ENCODE assay signal across 9 cellular contexts in the genomic region with DNA sequence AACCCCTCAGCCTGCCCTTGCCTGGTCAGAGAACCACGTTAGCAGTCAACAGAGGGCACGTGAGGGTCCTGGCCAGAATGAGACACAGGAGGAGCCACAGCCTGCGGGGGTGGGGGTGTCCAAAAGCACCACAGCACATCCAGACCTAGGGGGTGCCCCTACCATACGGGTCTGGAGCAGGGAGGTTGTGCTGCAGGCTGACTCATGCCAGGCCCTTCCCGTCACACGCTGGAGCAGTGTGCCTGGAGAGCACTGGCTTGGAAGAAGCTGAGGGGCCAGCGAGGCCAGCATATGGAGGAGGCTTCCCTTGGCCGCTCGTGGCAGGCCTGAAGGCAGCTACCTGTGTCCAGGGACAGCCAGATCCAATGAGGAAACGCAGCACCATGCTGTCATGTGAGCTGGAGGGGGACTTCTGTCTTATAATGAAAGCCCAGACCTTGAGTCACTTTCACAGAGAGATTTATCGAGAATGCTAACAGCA. TPM values are rescaled to one million over a fixed set of nuclear protein-coding genes. Genes with fewer than 3 reads are reported as not detected.
DNase-seq lines count a peak whose midpoint lies in the region; ATAC-seq and TF ChIP-seq lines count a peak whose summit lies in the region.
"Had no signal": no experiment of that assay in that cellular context is flagged by ENCODE, and none has a peak within 500 bp of the region (broad histone marks: within the 10 kb centered on the region; RNA-seq: fewer than 3 reads in every experiment).

No MANE protein-coding gene starts in this region.

- TF ChIP-seq EP300 in gastroesophageal sphincter (IDR thresholded peaks at IDR 0.05) = no peak

- CTCF ChIA-PET in activated CD4-positive, alpha-beta memory T cell treated with anti-CD3 and anti-CD28 coated beads, Interleukin-2, amount 10 ng/mL, durations not matched to agents 7 days and 5 days (lab: Charles Lee) = interaction anchor here (0.9 to 1.7 kb wide), 5 partner anchors 7 to 352 kb away, joined by 3 to 5 read pairs (median 3); no protein-coding TSS in a partner anchor

- no peaks in the 10 kb centered on the region for H3K27me3 Mint-ChIP-seq in activated CD4-positive, alpha-beta memory T cell treated with anti-CD3 and anti-CD28 coated beads, Interleukin-2, amount 10 ng/mL, durations not matched to agents 7 days and 5 days
- H3K27me3 Mint-ChIP-seq: naive B cell had no signal

- intact Hi-C loops in uterus (cut with DNase I; ENCODE audit: low total_unique reads) = no loop called here

- H3K36me3 ChIP-seq in gastroesophageal sphincter = peaks cover 0 to 16% of the 10 kb centered on the region in 2 donors
- H3K36me3 ChIP-seq in uterus = no peaks in the 10 kb centered on the region

- H3K27me3 ChIP-seq in gastroesophageal sphincter (no peaks in the 10 kb centered on the region), uterus (no peaks in the 10 kb centered on the region)

- H3K27ac ChIP-seq in gastroesophageal sphincter = peak overlapping the region in 3 of 4 donors; percentile 85 to 91 (median 86)
- peak overlapping the region; percentile 88 to 91 for H3K27ac ChIP-seq in uterus

- H3K36me3 Mint-ChIP-seq in activated CD4-positive, alpha-beta memory T cell treated with anti-CD3 and anti-CD28 coated beads, Interleukin-2, amount 10 ng/mL, durations not matched to agents 7 days and 5 days (ENCODE audit: low read depth) = peaks cover 13% of the 10 kb centered on the region
- H3K36me3 Mint-ChIP-seq: naive B cell had no signal

- ATAC-seq in gastroesophageal sphincter = no peak

- no peak overlapping the region for H3K4me3 ChIP-seq in gastroesophageal sphincter
- no peak overlapping the region for H3K4me3 ChIP-seq in uterus

- no peaks in the 10 kb centered on the region for H3K9me3 ChIP-seq in gastroesophageal sphincter
- H3K9me3 ChIP-seq in uterus = no peaks in the 10 kb centered on the region

- TF ChIP-seq CTCF in gastroesophageal sphincter (IDR thresholded peaks at IDR 0.05) = no peak
- no peak for TF ChIP-seq CTCF in uterus (IDR thresholded peaks at IDR 0.05)

- 90% methylated on average over 2 of the region's 11 CpGs; no CpG with 5 or more reads in 1 of the 2 donors for WGBS in gastroesophageal sphincter (ENCODE audit: low coverage in 1 of 2), 2 donors

- POLR2A ChIA-PET in activated CD4-positive, alpha-beta memory T cell treated with anti-CD3 and anti-CD28 coated beads, Interleukin-2, amount 10 ng/mL, durations not matched to agents 7 days and 5 days (lab: Charles Lee) = interaction anchor here (1.1 to 3.8 kb wide), 6 partner anchors 19 to 53 kb away, joined by 3 to 26 read pairs (median 4); partner anchors contain the start of gene TMEM187

- H3K4me1 ChIP-seq in gastroesophageal sphincter = peaks cover 0 to 29% (median 3%) of the 10 kb centered on the region in 3 donors
- H3K4me1 ChIP-seq in uterus = no peaks in the 10 kb centered on the region

- peak; percentile 26 to 41 for DNase-seq in stimulated activated CD4-positive, alpha-beta T cell treated with anti-CD3 and anti-CD28 coated beads, Interleukin-2, amount 100 ng/mL, for 24 hours
- no peak for DNase-seq in stimulated activated CD4-positive, alpha-beta T cell treated with anti-CD3 and anti-CD28 coated beads, Interleukin-4, amount 100 ng/mL, for 1 hour
- peak; percentile 19 for DNase-seq in activated CD4-positive, alpha-beta memory T cell treated with anti-CD3 and anti-CD28 coated beads, Interleukin-2, amount 10 ng/mL, durations not matched to agents 7 days and 5 days
- DNase-seq in uterus (peak in 1 of 2 donors; percentile 39), ureter (ENCODE audit: low spot score) (no peak), medulla oblongata (ENCODE audit: extremely low spot score) (no peak), NCI-H146 (lab: John Stamatoyannopoulos, UW) (no peak)
- DNase-seq: naive B cell had no signal

- no peak overlapping the region for H3K27ac Mint-ChIP-seq in activated CD4-positive, alpha-beta memory T cell treated with anti-CD3 and anti-CD28 coated beads, Interleukin-2, amount 10 ng/mL, durations not matched to agents 7 days and 5 days

- no peaks in the 10 kb centered on the region for H3K9me3 Mint-ChIP-seq in activated CD4-positive, alpha-beta memory T cell treated with anti-CD3 and anti-CD28 coated beads, Interleukin-2, amount 10 ng/mL, durations not matched to agents 7 days and 5 days

- H3K4me3 Mint-ChIP-seq in activated CD4-positive, alpha-beta memory T cell treated with anti-CD3 and anti-CD28 coated beads, Interleukin-2, amount 10 ng/mL, durations not matched to agents 7 days and 5 days = peak overlapping the region; percentile 89

- peaks cover 9% of the 10 kb centered on the region for H3K4me1 Mint-ChIP-seq in activated CD4-positive, alpha-beta memory T cell treated with anti-CD3 and anti-CD28 coated beads, Interleukin-2, amount 10 ng/mL, durations not matched to agents 7 days and 5 days

- TF ChIP-seq POLR2A in gastroesophageal sphincter (IDR thresholded peaks at IDR 0.05) (no peak), uterus (IDR thresholded peaks at IDR 0.05) (no peak)

RNA-seq across cellular contexts. Expression of gene IRAK1, which starts 1.5 kb away (rescaled TPM):
- total RNA-seq in activated CD4-positive, alpha-beta memory T cell treated with anti-CD3 and anti-CD28 coated beads, Interleukin-2, amount 10 ng/mL, durations not matched to agents 7 days and 5 days = 100 to 1,000 TPM; 118 to 122 TPM
- total RNA-seq in gastroesophageal sphincter = 10 to 100 TPM; 33.0 to 84.7 (median 41.6) TPM
- total RNA-seq in uterus = 10 to 100 TPM in 3 of 4 donors, 1 to 10 TPM in 1; 9.7 to 52.6 (median 35.8) TPM
- total RNA-seq in ureter = 103 TPM

RNA-seq across cellular contexts. Expression of gene TMEM187, which starts 48.6 kb away (rescaled TPM):
- total RNA-seq in activated CD4-positive, alpha-beta memory T cell treated with anti-CD3 and anti-CD28 coated beads, Interleukin-2, amount 10 ng/mL, durations not matched to agents 7 days and 5 days = 10 to 100 TPM in 1 of 2 experiments, 1 to 10 TPM in 1; 9.9 to 12.6 TPM
- total RNA-seq in gastroesophageal sphincter (1 to 10 TPM; 1.5 to 9.5 (median 5.4) TPM), uterus (1 to 10 TPM in 3 of 4 donors, not detected in 1; 2.5 to 9.6 (median 6.2) TPM), ureter (12.8 TPM)

RNA-seq across cellular contexts. Expression of gene HCFC1, which starts 49.6 kb away (rescaled TPM):
- total RNA-seq in activated CD4-positive, alpha-beta memory T cell treated with anti-CD3 and anti-CD28 coated beads, Interleukin-2, amount 10 ng/mL, durations not matched to agents 7 days and 5 days = 10 to 100 TPM; 88.3 to 93.1 TPM
- 10 to 100 TPM; 32.9 to 94.4 (median 43.1) TPM for total RNA-seq in gastroesophageal sphincter
- total RNA-seq in uterus = 10 to 100 TPM; 20.9 to 65.7 (median 37.3) TPM
- 73.9 TPM for total RNA-seq in ureter

Comparison
In these comparisons a context has a peak if more than half of its experiments do, and no peak if none do; other contexts are left out.
1. DNase-seq: peak in stimulated activated CD4-positive, alpha-beta T cell treated with anti-CD3 and anti-CD28 coated beads, Interleukin-2, amount 100 ng/mL, for 24 hours (2 of 2) and activated CD4-positive, alpha-beta memory T cell treated with anti-CD3 and anti-CD28 coated beads, Interleukin-2, amount 10 ng/mL, durations not matched to agents 7 days and 5 days (single experiment); none in stimulated activated CD4-positive, alpha-beta T cell treated with anti-CD3 and anti-CD28 coated beads, Interleukin-4, amount 100 ng/mL, for 1 hour (single experiment), ureter (single experiment), medulla oblongata (single experiment) and NCI-H146 (single experiment).